Comparison of ENCODE assay signal across 23 cellular contexts in genomic region chr17:45977976-45978626, GRCh38. TPM values are rescaled to one million over a fixed set of nuclear protein-coding genes. Genes with fewer than 3 reads are reported as not detected.
"Had no signal": no experiment of that assay in that cellular context is flagged by ENCODE, and none has a peak within 500 bp of the region (broad histone marks: within the 10 kb centered on the region; RNA-seq: fewer than 3 reads in every experiment).

No MANE protein-coding gene starts in this region.

- H3K4me3 ChIP-seq: ascending aorta, body of pancreas, Peyer's patch, SJSA1 had no signal

- H3K27me3 ChIP-seq: ascending aorta, body of pancreas, Peyer's patch had no signal

- H3K4me1 ChIP-seq: ascending aorta, body of pancreas, Peyer's patch, SJSA1 had no signal

- H3K9me3 ChIP-seq: ascending aorta, body of pancreas, Peyer's patch, SJSA1 had no signal

- H3K27ac ChIP-seq: ascending aorta, body of pancreas, Peyer's patch, RWPE1, SJSA1 had no signal

- ATAC-seq: activated CD4-positive, CD25-positive, alpha-beta regulatory T cell treated with anti-CD3 and anti-CD28 coated beads, Interleukin-2, amount 50 U/mL, for 24 hours; activated CD8-positive, alpha-beta T cell treated with anti-CD3 and anti-CD28 coated beads, Interleukin-2, amount 10 ng/mL, durations not matched to agents 7 days and 5 days; activated naive CD4-positive, alpha-beta T cell treated with anti-CD3 and anti-CD28 coated beads, Interleukin-2, amount 50 U/mL, for 72 hours; activated naive CD8-positive, alpha-beta T cell treated with anti-CD3 and anti-CD28 coated beads, Interleukin-2, amount 50 U/mL, for 24 hours; body of pancreas; SK-N-SH treated with all-trans-retinoic acid at 6 μM for 48 hours had no signal

- DNase-seq: activated CD4-positive, alpha-beta T cell treated with anti-CD3 and anti-CD28 coated beads for 4 hours; activated CD8-positive, alpha-beta memory T cell treated with anti-CD3 and anti-CD28 coated beads, Interleukin-2, amount 50 U/mL, for 48 hours; activated CD8-positive, alpha-beta T cell treated with anti-CD3 and anti-CD28 coated beads, Interleukin-2, amount 10 ng/mL, durations not matched to agents 7 days and 5 days; activated effector memory CD4-positive, alpha-beta T cell treated with Interleukin-2 at 50 U/mL for 16 hours; activated naive CD4-positive, alpha-beta T cell; activated naive CD8-positive, alpha-beta T cell treated with anti-CD3 and anti-CD28 coated beads, Interleukin-2, amount 50 U/mL, for 24 hours; activated T-cell treated with anti-CD3 and anti-CD28 coated beads, Interleukin-2, amount 50 U/mL, for 1 hour; amniotic stem cell; body of pancreas; Kasumi-1; NCI-H146; NCI-H187 treated with DMSO at 0.1 percent for 48 hours; NCI-H2081 treated with DMSO at 0.1 percent for 48 hours; NCI-H446; NCI-H524; Peyer's patch; SHP77 had no signal

- H3K36me3 ChIP-seq: ascending aorta, Peyer's patch, SJSA1 had no signal

RNA-seq across cellular contexts. Expression of gene STH, which starts 20.9 kb away (rescaled TPM):
- total RNA-seq: activated CD8-positive, alpha-beta T cell treated with anti-CD3 and anti-CD28 coated beads, Interleukin-2, amount 10 ng/mL, durations not matched to agents 7 days and 5 days; activated naive CD4-positive, alpha-beta T cell treated with anti-CD3 and anti-CD28 coated beads, Interleukin-2, amount 50 U/mL, for 72 hours; ascending aorta; body of pancreas; Peyer's patch; SJSA1 had no signal
